ENCODE assay signal across 8 cellular contexts in genomic region chr1:53957231-53957818, GRCh38. TPM values are rescaled to one million over a fixed set of nuclear protein-coding genes. Genes with fewer than 3 reads are reported as not detected.
DNase-seq lines count a peak whose midpoint lies in the region; FAIRE-seq and TF ChIP-seq lines count a peak whose summit lies in the region.

No MANE protein-coding gene starts in this region.

- H3K4me1 Mint-ChIP-seq in astrocyte (ENCODE audit: low read depth, unreplicated experiment) (peaks cover 14% of the 10 kb centered on the region), mesothelial cell of epicardium (peaks cover 23% of the 10 kb centered on the region)

- peaks cover 11% of the 10 kb centered on the region for H3K79me2 ChIP-seq in astrocyte (ENCODE audit: insufficient read depth, low read length)

- H3K27me3 ChIP-seq in astrocyte (ENCODE audit: insufficient read depth, low read length), result no peaks in the 10 kb centered on the region

- peaks cover 13% of the 10 kb centered on the region for H3K4me1 ChIP-seq in astrocyte (ENCODE audit: insufficient read depth, low read length)

- H2AFZ ChIP-seq in astrocyte (ENCODE audit: low read depth, low read length), result peak overlapping the region; percentile 40

- H3K36me3 ChIP-seq in astrocyte (ENCODE audit: insufficient read depth, low read length), result peaks cover 29% of the 10 kb centered on the region

- H3K27me3 Mint-ChIP-seq in astrocyte (ENCODE audit: low read depth, unreplicated experiment) (no peaks in the 10 kb centered on the region), mesothelial cell of epicardium (ENCODE audit: low read depth) (no peaks in the 10 kb centered on the region)

- peak; percentile 64 for DNase-seq in AG20443 (ENCODE audit: low spot score)
- peak; percentile 59 for DNase-seq in HT-29 (ENCODE audit: low spot score)
- peak; percentile 68 for DNase-seq in astrocyte (ENCODE audit: low read depth)
- DNase-seq in mesothelial cell of epicardium (ENCODE audit: low spot score in 2 of 2, unreplicated experiment in 2 of 2), result no peak
- DNase-seq in activated effector memory CD4-positive, alpha-beta T cell treated with anti-CD3 and anti-CD28 coated beads, Interleukin-2, amount 50 U/mL, for 16 hours, result no peak
- DNase-seq in UCSD-AML1 (lab: John Stamatoyannopoulos, UW; ENCODE audit: unreplicated experiment), result no peak
- DNase-seq in Ammon's horn (ENCODE audit: low spot score), result no peak
- no peak for DNase-seq in activated naive CD4-positive, alpha-beta T cell treated with Interleukin-2 at 50 U/mL for 16 hours

- H3K4me3 Mint-ChIP-seq in astrocyte (ENCODE audit: unreplicated experiment) (peak overlapping the region; percentile 63), mesothelial cell of epicardium (peak overlapping the region; percentile 2)

- H3K9ac ChIP-seq in astrocyte (ENCODE audit: low read length), result peak overlapping the region; percentile 49

- H3K9me3 ChIP-seq in astrocyte (ENCODE audit: insufficient read depth, low read depth, low read length), result no peaks in the 10 kb centered on the region

- H3K36me3 Mint-ChIP-seq in astrocyte (ENCODE audit: low read depth, unreplicated experiment) (peaks cover 3% of the 10 kb centered on the region), mesothelial cell of epicardium (peaks cover 21% of the 10 kb centered on the region)

- TF ChIP-seq CTCF in astrocyte (IDR thresholded peaks at IDR 0.05; ENCODE audit: insufficient read depth, low read depth, low read length), result no peak
- no peak for TF ChIP-seq CTCF in mesothelial cell of epicardium (IDR thresholded peaks at IDR 0.05; ENCODE audit: unreplicated experiment)

- peak overlapping the region; percentile 61 for H3K27ac ChIP-seq in astrocyte (ENCODE audit: low read depth, low read length)

- H3K27ac Mint-ChIP-seq in astrocyte (ENCODE audit: unreplicated experiment) (peak overlapping the region; percentile 84), mesothelial cell of epicardium (peak overlapping the region; percentile 81)

- H3K9me3 Mint-ChIP-seq in astrocyte (ENCODE audit: unreplicated experiment) (no peaks in the 10 kb centered on the region), mesothelial cell of epicardium (no peaks in the 10 kb centered on the region)

- no peak overlapping the region for H3K4me3 ChIP-seq in astrocyte (ENCODE audit: insufficient read depth, low read depth, low read length)

- H3K4me2 ChIP-seq in astrocyte (ENCODE audit: low read length), result peak overlapping the region; percentile 76

- FAIRE-seq in astrocyte (lab: Jason Lieb, UNC), result peak; percentile 68

- peaks cover 8% of the 10 kb centered on the region for H4K20me1 ChIP-seq in astrocyte (ENCODE audit: insufficient read depth, low read length)

RNA-seq across cellular contexts. Expression of gene LRRC42, which starts 11.2 kb away (rescaled TPM):
- total RNA-seq in HT-29 (2014; rRNA removed; shearing (Covaris generic)), result 32.6 and 40.0 TPM in 2 replicates
- total RNA-seq in astrocyte (51.1 and 54.6 TPM in 2 replicates), mesothelial cell of epicardium (42.1 to 43.4 TPM (median 43.2 TPM) in 3 replicates)

RNA-seq across cellular contexts. Expression of gene IFT25, which starts 11.8 kb away (rescaled TPM):
- total RNA-seq in HT-29 (2014; rRNA removed; shearing (Covaris generic)), result 29.1 and 31.7 TPM in 2 replicates
- total RNA-seq in astrocyte (25.7 and 29.4 TPM in 2 replicates), mesothelial cell of epicardium (36.8 to 38.2 TPM (median 37.0 TPM) in 3 replicates)

Comparison
In these comparisons a context has a peak if more than half of its experiments do, and no peak if none do; other contexts are left out.
1. DNase-seq: peak in AG20443 (single experiment), HT-29 (single experiment) and astrocyte (single experiment); none in mesothelial cell of epicardium (0 of 2), activated effector memory CD4-positive, alpha-beta T cell treated with anti-CD3 and anti-CD28 coated beads, Interleukin-2, amount 50 U/mL, for 16 hours (single experiment), UCSD-AML1 (single experiment), Ammon's horn (single experiment) and activated naive CD4-positive, alpha-beta T cell treated with Interleukin-2 at 50 U/mL for 16 hours (single experiment).